ENCODE assay signal across 8 cellular contexts in genomic region chr16:65000654-65001053, GRCh38.
"Had no signal": no experiment of that assay in that cellular context is flagged by ENCODE, and none has a peak within 500 bp of the region (broad histone marks: within the 10 kb centered on the region; RNA-seq: fewer than 3 reads in every experiment).

No MANE protein-coding gene starts in this region.

- H3K4me3 Mint-ChIP-seq: HFFc6 had no signal

- H3K9me3 Mint-ChIP-seq: HFFc6 had no signal

- H3K4me3 ChIP-seq: GM23248, HAP-1 had no signal

- DNase-seq: GM23248, GOT3, H7, HFFc6, IMR-90 had no signal

- ATAC-seq: HCT116 had no signal

- H3K9me3 ChIP-seq: HAP-1 had no signal

- H3K9ac ChIP-seq: GM23248 had no signal

- FAIRE-seq: HTR-8/SVneo had no signal

- H2AFZ ChIP-seq: GM23248 had no signal

- H3K36me3 ChIP-seq: HAP-1 had no signal

- H3K4me1 ChIP-seq: HAP-1 had no signal
